In genomic region chr1:226708342-226708780, GRCh38 we compare ENCODE assay signal across 8 cellular contexts. TPM values are rescaled to one million over a fixed set of nuclear protein-coding genes. Genes with fewer than 3 reads are reported as not detected.
A peak's percentile ranks its signal among the peaks of the same experiment; 100 is the strongest.
DNase-seq lines count a peak whose midpoint lies in the region; ATAC-seq and TF ChIP-seq lines count a peak whose summit lies in the region.

No MANE protein-coding gene starts in this region.

- H3K27ac ChIP-seq in A673 (ENCODE audit: low read depth, low read length, poor library complexity, severe bottlenecking) (no peak overlapping the region), GM23338 (ENCODE audit: low read depth) (no peak overlapping the region), uterus (peak overlapping the region; percentile 98 to 99)

- intact Hi-C loops in A673 (cut with micrococcal nuclease; ENCODE audit: unreplicated experiment), result no loop called here
- intact Hi-C loops in uterus (cut with DNase I; ENCODE audit: low total_unique reads), result no loop called here

- H3K9me2 ChIP-seq in GM23338 (ENCODE audit: insufficient read depth), result no peaks in the 10 kb centered on the region

- no peaks in the 10 kb centered on the region for H3F3A ChIP-seq in GM23338 (replicated peaks; ENCODE audit: low read depth)

- CTCF ChIA-PET in A673 (lab: Charles Lee), result no interaction called here

- H3K9me3 Mint-ChIP-seq in GM23338, result no peaks in the 10 kb centered on the region
- no peaks in the 10 kb centered on the region for H3K9me3 Mint-ChIP-seq in activated naive CD4-positive, alpha-beta T cell treated with anti-CD3 and anti-CD28 coated beads, Interleukin-2, amount 50 U/mL, for 24 hours

- H3K36me3 ChIP-seq in A673 (ENCODE audit: insufficient read depth, low read length, poor library complexity, severe bottlenecking), result no peaks in the 10 kb centered on the region
- H3K36me3 ChIP-seq in GM23338 (ENCODE audit: insufficient read depth), result no peaks in the 10 kb centered on the region
- no peaks in the 10 kb centered on the region for H3K36me3 ChIP-seq in uterus

- TF ChIP-seq CTCF in A673 (conservative IDR thresholded peaks at IDR 0.05; ENCODE audit: low read depth, low read length) (no peak), GM23338 (conservative IDR thresholded peaks at IDR 0.05; ENCODE audit: low read depth in 2 of 2) (no peak), uterus (IDR thresholded peaks at IDR 0.05) (no peak)

- DNase-seq in A673 (ENCODE audit: low spot score) (peak; percentile 17), GM23338 (ENCODE audit: low spot score) (no peak), iris pigment epithelial cell (ENCODE audit: low read depth) (peak; percentile 95), uterus (peak; percentile 51 to 72), germinal center (ENCODE audit: low spot score) (no peak)

- POLR2A ChIA-PET in A673 (lab: Charles Lee; ENCODE audit: low non-redundant PET), result no interaction called here

- H3K27ac Mint-ChIP-seq in GM23338, result no peak overlapping the region
- H3K27ac Mint-ChIP-seq in activated naive CD4-positive, alpha-beta T cell treated with anti-CD3 and anti-CD28 coated beads, Interleukin-2, amount 50 U/mL, for 24 hours, result peak overlapping the region; percentile 99

- H3K4me2 ChIP-seq in GM23338, result no peak overlapping the region

- no peaks in the 10 kb centered on the region for H4K20me1 ChIP-seq in GM23338 (replicated peaks; ENCODE audit: insufficient read depth)

- no peak for TF ChIP-seq POLR2A in uterus (IDR thresholded peaks at IDR 0.05)

- no TSS peak for BruUV-seq in A673 (replicated peaks; lab: Mats Ljungman, UMichigan)

- H3K4me1 Mint-ChIP-seq in GM23338, result peaks cover 26% of the 10 kb centered on the region
- peaks cover 92% of the 10 kb centered on the region for H3K4me1 Mint-ChIP-seq in activated naive CD4-positive, alpha-beta T cell treated with anti-CD3 and anti-CD28 coated beads, Interleukin-2, amount 50 U/mL, for 24 hours

- ATAC-seq in GM23338, result peak; percentile 25
- ATAC-seq in GM19351 (IDR thresholded peaks at IDR 0.05; ENCODE audit: unreplicated experiment), result no peak
- ATAC-seq in GM21786 (IDR thresholded peaks at IDR 0.05; ENCODE audit: unreplicated experiment), result no peak

- H3K27me3 ChIP-seq in A673 (replicated peaks; ENCODE audit: insufficient read depth, low read depth, low read length, poor library complexity), result no peaks in the 10 kb centered on the region
- H3K27me3 ChIP-seq in GM23338 (ENCODE audit: insufficient read depth), result no peaks in the 10 kb centered on the region; the same call in 1 of the 2 replicates
- no peaks in the 10 kb centered on the region for H3K27me3 ChIP-seq in uterus

- no peak overlapping the region for H3K4me3 Mint-ChIP-seq in GM23338
- H3K4me3 Mint-ChIP-seq in activated naive CD4-positive, alpha-beta T cell treated with anti-CD3 and anti-CD28 coated beads, Interleukin-2, amount 50 U/mL, for 24 hours, result peak overlapping the region; percentile 80

- H3K4me1 ChIP-seq in A673 (ENCODE audit: insufficient read depth, low read length, poor library complexity, severe bottlenecking), result peaks cover 12% of the 10 kb centered on the region
- peaks cover 5% of the 10 kb centered on the region for H3K4me1 ChIP-seq in GM23338 (ENCODE audit: insufficient read depth)
- H3K4me1 ChIP-seq in uterus, result peaks cover 3 to 13% of the 10 kb centered on the region in 2 donors

- H3K4me3 ChIP-seq in A673 (ENCODE audit: low read depth, low read length, poor library complexity, severe bottlenecking) (no peak overlapping the region), GM23338 (no peak overlapping the region), uterus (no peak overlapping the region)

- H3K36me3 Mint-ChIP-seq in GM23338 (ENCODE audit: low read depth), result no peaks in the 10 kb centered on the region
- H3K36me3 Mint-ChIP-seq in activated naive CD4-positive, alpha-beta T cell treated with anti-CD3 and anti-CD28 coated beads, Interleukin-2, amount 50 U/mL, for 24 hours, result peaks cover 15% of the 10 kb centered on the region

- H3K9me3 ChIP-seq in A673 (ENCODE audit: low read depth, low read length, poor library complexity, severe bottlenecking) (no peaks in the 10 kb centered on the region), uterus (no peaks in the 10 kb centered on the region)

- H2AFZ ChIP-seq in GM23338, result no peak overlapping the region

- H3K27me3 Mint-ChIP-seq in GM23338 (ENCODE audit: insufficient read depth, low read depth, poor library complexity), result no peaks in the 10 kb centered on the region
- no peaks in the 10 kb centered on the region for H3K27me3 Mint-ChIP-seq in activated naive CD4-positive, alpha-beta T cell treated with anti-CD3 and anti-CD28 coated beads, Interleukin-2, amount 50 U/mL, for 24 hours

- H3K79me2 ChIP-seq in GM23338 (replicated peaks; ENCODE audit: insufficient read depth), result no peaks in the 10 kb centered on the region

TF ChIP-seq in GM23338, 12 proteins besides CTCF, POLR2A, EP300 and RAD21:
- TF ChIP-seq ETS1 (IDR thresholded peaks at IDR 0.05) (no peak), JUNB (IDR thresholded peaks at IDR 0.05; ENCODE audit: unreplicated experiment) (no peak), ZNF462 (CRISPR knock-in tag; IDR thresholded peaks at IDR 0.05) (no peak), EZH2phosphoT487 (IDR thresholded peaks at IDR 0.05; ENCODE audit: unreplicated experiment) (no peak), STAT1 (IDR thresholded peaks at IDR 0.05; ENCODE audit: unreplicated experiment) (no peak), CREB1 (CRISPR knock-in tag; IDR thresholded peaks at IDR 0.05; ENCODE audit: low read depth) (no peak), POLR2AphosphoS5 (IDR thresholded peaks at IDR 0.05; ENCODE audit: low read depth) (no peak)

RNA-seq across cellular contexts. Expression of gene ITPKB, which starts 30.7 kb away (rescaled TPM):
- 12.5 and 14.1 TPM in 2 replicates for total RNA-seq in A673 (2021)
- total RNA-seq in GM23338 (2014; rRNA removed; shearing (Covaris generic)), result 4.7 and 5.2 TPM in 2 replicates
- polyA plus RNA-seq in GM23338 (2016; fragmentation: Nextera tagmentation; extraction: Ambion mirVana), result 0.31 and 0.37 TPM in 2 replicates
- 100 to 1,000 TPM in 1 of 4 donors, 10 to 100 TPM in 3; 29.7 to 117 (median 44.9) TPM for total RNA-seq in uterus

Comparison
In these comparisons a context has a peak if more than half of its experiments do, and no peak if none do; other contexts are left out.
1. DNase-seq: peak in A673 (single experiment), iris pigment epithelial cell (single experiment) and uterus (2 of 2); none in GM23338 (single experiment) and germinal center (single experiment).
2. H3K27ac ChIP-seq: peak in uterus (2 of 2); none in A673 (single experiment) and GM23338 (single experiment).